ENCODE assay signal across 1 cellular context in genomic region chr2:127737892-127738291, GRCh38.
TF ChIP-seq lines count a peak whose summit lies in the region.

No MANE protein-coding gene starts in this region.

TF ChIP-seq in IMR-90, 13 proteins besides CTCF, POLR2A, EP300 and RAD21:
- peak; percentile 47; the same call in 1 of the 2 replicates for TF ChIP-seq CEBPB (IDR thresholded peaks at IDR 0.05; ENCODE audit: low read depth, low read length)
- TF ChIP-seq NFE2L2 (IDR thresholded peaks at IDR 0.05; ENCODE audit: low read depth, low read length) = no peak
- TF ChIP-seq BHLHE40 (IDR thresholded peaks at IDR 0.05; ENCODE audit: low read depth, low read length) = no peak
- TF ChIP-seq MAZ (IDR thresholded peaks at IDR 0.05; ENCODE audit: borderline replicate concordance, low read depth, low read length) = no peak
